ENCODE assay signal across 17 cellular contexts in the genomic region with DNA sequence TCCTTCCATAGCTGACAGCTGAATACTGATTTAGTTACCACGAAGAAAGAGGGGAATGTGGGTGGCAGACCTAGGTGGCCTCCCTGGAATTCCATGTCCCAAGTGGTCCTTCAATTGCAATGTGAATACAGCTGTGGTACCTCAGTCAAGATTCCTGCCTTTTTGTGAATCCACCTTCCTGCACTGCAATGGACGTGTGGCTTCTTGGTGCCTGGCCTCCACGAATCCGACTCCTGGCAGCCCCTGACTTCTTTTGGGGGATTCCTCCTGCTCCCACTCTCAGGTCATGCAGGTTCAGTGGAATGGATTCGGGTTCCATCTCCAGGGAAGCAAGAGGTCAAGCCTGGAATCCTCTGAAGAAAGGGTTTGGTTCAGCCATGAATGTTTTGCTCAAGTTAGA.
DNase-seq lines count a peak whose midpoint lies in the region; ATAC-seq, FAIRE-seq and TF ChIP-seq lines count a peak whose summit lies in the region.
"Had no signal": no experiment of that assay in that cellular context is flagged by ENCODE, and none has a peak within 500 bp of the region (broad histone marks: within the 10 kb centered on the region; RNA-seq: fewer than 3 reads in every experiment).

No MANE protein-coding gene starts in this region.

- in situ Hi-C loops in HepG2 (cut with HindIII; ENCODE audit: extremely low pct_ligation_motif_present, low pct_unique_long_range_greater_than_20kb) = no loop called here

- no peak overlapping the region for H3K27ac ChIP-seq in HepG2 (ENCODE audit: extremely low read length, insufficient read depth, low read length)
- peak overlapping the region in 2 of 3 donors; percentile 95 to 96 for H3K27ac ChIP-seq in right lobe of liver

- 69% methylated on average over 5 of the region's 5 CpGs for WGBS in HepG2 (ENCODE audit: low lambda C conversion rate)
- 83% methylated on average over 5 of the region's 5 CpGs for WGBS in right lobe of liver (ENCODE audit: insufficient coverage, low coverage, low lambda C conversion rate, missing lambda C conversion rate)

- H3K9me3 Mint-ChIP-seq in activated CD4-positive, alpha-beta T cell treated with anti-CD3 and anti-CD28 coated beads, Interleukin-2, amount 10 ng/mL, durations not matched to agents 24 days and 14 days = no peaks in the 10 kb centered on the region

- TF ChIP-seq EP300 in HepG2 (IDR thresholded peaks at IDR 0.05; ENCODE audit: low read depth in 2 of 2, low read length in 2 of 2) (no peak), HepG2 (CRISPR knock-in tag; IDR thresholded peaks at IDR 0.05; ENCODE audit: borderline replicate concordance) (no peak)

- no peaks in the 10 kb centered on the region for H3K36me3 Mint-ChIP-seq in activated CD4-positive, alpha-beta T cell treated with anti-CD3 and anti-CD28 coated beads, Interleukin-2, amount 10 ng/mL, durations not matched to agents 24 days and 14 days (ENCODE audit: low read depth)
- H3K36me3 Mint-ChIP-seq: CD4-positive, alpha-beta memory T cell had no signal

- H4K20me1 ChIP-seq in HepG2 (ENCODE audit: insufficient read depth, low read length) = no peaks in the 10 kb centered on the region

- H3K4me3 ChIP-seq in HepG2 (replicated peaks in 1 of 3; ENCODE audit: insufficient read depth in 1 of 3, low read depth in 2 of 3, low read length in 3 of 3) (no peak overlapping the region), right lobe of liver (no peak overlapping the region)
- H3K4me3 ChIP-seq: HAP-1 had no signal

- no peaks in the 10 kb centered on the region for H3K79me2 ChIP-seq in HepG2 (ENCODE audit: insufficient read depth, low read length)

- no peak for ATAC-seq in HepG2
- ATAC-seq in right lobe of liver = no peak
- no peak for ATAC-seq in GM21825 (IDR thresholded peaks at IDR 0.05; ENCODE audit: unreplicated experiment)

- H3K4me3 Mint-ChIP-seq in activated CD4-positive, alpha-beta T cell treated with anti-CD3 and anti-CD28 coated beads, Interleukin-2, amount 10 ng/mL, durations not matched to agents 24 days and 14 days = no peak overlapping the region
- H3K4me3 Mint-ChIP-seq: CD4-positive, alpha-beta memory T cell; HFFc6 had no signal

- DNase-seq in HepG2 (ENCODE audit: low spot score) (no peak), right lobe of liver (no peak), posterior vena cava (ENCODE audit: low spot score) (peak; percentile 8), DMS114 treated with DMSO at 0.1 percent for 48 hours (lab: John Stamatoyannopoulos, UW; ENCODE audit: unreplicated experiment) (no peak)
- no peak for DNase-seq in activated CD4-positive, alpha-beta T cell treated with anti-CD3 and anti-CD28 coated beads, Interleukin-2, amount 10 ng/mL, durations not matched to agents 24 days and 14 days
- DNase-seq: C1 segment of cervical spinal cord; CD4-positive, alpha-beta memory T cell; DMS153; DND-41; GOT3; HFFc6 had no signal

- no peaks in the 10 kb centered on the region for H3K4me1 Mint-ChIP-seq in activated CD4-positive, alpha-beta T cell treated with anti-CD3 and anti-CD28 coated beads, Interleukin-2, amount 10 ng/mL, durations not matched to agents 24 days and 14 days
- H3K4me1 Mint-ChIP-seq: CD4-positive, alpha-beta memory T cell had no signal

- H3K9me3 ChIP-seq in HepG2 (ENCODE audit: low read length) (no peaks in the 10 kb centered on the region), right lobe of liver (no peaks in the 10 kb centered on the region)
- H3K9me3 ChIP-seq: HAP-1 had no signal

- H3K36me3 ChIP-seq in HepG2 (replicated peaks in 1 of 2; ENCODE audit: control insufficient read depth in 1 of 2, insufficient read depth in 2 of 2, low read length in 2 of 2) (no peaks in the 10 kb centered on the region), right lobe of liver (no peaks in the 10 kb centered on the region)
- H3K36me3 ChIP-seq: HAP-1 had no signal

- BruUV-seq in HepG2 (replicated peaks; lab: Mats Ljungman, UMichigan) = no TSS peak

- H3K4me2 ChIP-seq in HepG2 (ENCODE audit: low read depth, low read length) = peak overlapping the region; percentile 80

- CTCF ChIA-PET in HepG2 (lab: Yijun Ruan, JAX; ENCODE audit: low intra/inter-chr PET ratio, low total read pairs) = interaction anchor here (0.7 to 2.2 kb wide), 2 partner anchors 131 to 154 kb away, joined by 3 to 21 read pairs; no protein-coding TSS in a partner anchor

- no peak overlapping the region for H3K27ac Mint-ChIP-seq in activated CD4-positive, alpha-beta T cell treated with anti-CD3 and anti-CD28 coated beads, Interleukin-2, amount 10 ng/mL, durations not matched to agents 24 days and 14 days
- H3K27ac Mint-ChIP-seq: CD4-positive, alpha-beta memory T cell; HFFc6 had no signal

- TF ChIP-seq POLR2A in HepG2 (IDR thresholded peaks at IDR 0.05; ENCODE audit: insufficient read depth in 1 of 2, low read depth in 2 of 2, low read length in 2 of 2) (no peak), right lobe of liver (IDR thresholded peaks at IDR 0.05) (no peak)

- no peak overlapping the region for H3K9ac ChIP-seq in HepG2 (ENCODE audit: insufficient read depth, low read depth, low read length)

- FAIRE-seq in HepG2 (lab: Jason Lieb, UNC) = no peak
- FAIRE-seq: G401.6, GM12892, GM19239, H54 had no signal

- no peak for TF ChIP-seq RAD21 in HepG2 (CRISPR knock-in tag; IDR thresholded peaks at IDR 0.05)

- peaks cover 3% of the 10 kb centered on the region for H3K27me3 Mint-ChIP-seq in activated CD4-positive, alpha-beta T cell treated with anti-CD3 and anti-CD28 coated beads, Interleukin-2, amount 10 ng/mL, durations not matched to agents 24 days and 14 days

- TF ChIP-seq CTCF in HepG2 (CRISPR knock-in tag; IDR thresholded peaks at IDR 0.05) (no peak), right lobe of liver (IDR thresholded peaks at IDR 0.05) (no peak)

- H3K27me3 ChIP-seq in HepG2 (ENCODE audit: control insufficient read depth in 1 of 2, insufficient read depth in 2 of 2, low read length in 2 of 2) (no peaks in the 10 kb centered on the region), right lobe of liver (no peaks in the 10 kb centered on the region)

- POLR2A ChIA-PET in HepG2 (lab: Yijun Ruan, JAX) = interaction anchor here (0.8 to 3.4 kb wide), 7 partner anchors 46 to 124 kb away, joined by 3 to 11 read pairs (median 3); no protein-coding TSS in a partner anchor

- peaks cover 55% of the 10 kb centered on the region for H3K4me1 ChIP-seq in HepG2 (ENCODE audit: insufficient read depth, low read length)
- H3K4me1 ChIP-seq in right lobe of liver = peaks cover 0 to 24% (median 10%) of the 10 kb centered on the region in 4 donors
- H3K4me1 ChIP-seq: HAP-1 had no signal

- intact Hi-C loops in HepG2 (cut with micrococcal nuclease; ENCODE audit: unreplicated experiment) (loop anchor here (1.0 to 2.0 kb wide), 4 partner anchors 63 to 155 kb away; no protein-coding TSS in a partner anchor), right lobe of liver (cut with DNase I) (no loop called here), posterior vena cava (cut with DNase I) (no loop called here)
- intact Hi-C loops in activated CD4-positive, alpha-beta T cell treated with anti-CD3 and anti-CD28 coated beads, Interleukin-2, amount 10 ng/mL, durations not matched to agents 24 days and 14 days (cut with micrococcal nuclease) = no loop called here

- H2AFZ ChIP-seq in HepG2 (ENCODE audit: low read length) = no peak overlapping the region

TF ChIP-seq in HepG2, 621 proteins besides CTCF, POLR2A, EP300 and RAD21 (continues in another document):
- no peak for TF ChIP-seq ZNF883 (CRISPR knock-in tag; IDR thresholded peaks at IDR 0.05; ENCODE audit: not compliant biosample characterization)
- TF ChIP-seq, protein P1, sequence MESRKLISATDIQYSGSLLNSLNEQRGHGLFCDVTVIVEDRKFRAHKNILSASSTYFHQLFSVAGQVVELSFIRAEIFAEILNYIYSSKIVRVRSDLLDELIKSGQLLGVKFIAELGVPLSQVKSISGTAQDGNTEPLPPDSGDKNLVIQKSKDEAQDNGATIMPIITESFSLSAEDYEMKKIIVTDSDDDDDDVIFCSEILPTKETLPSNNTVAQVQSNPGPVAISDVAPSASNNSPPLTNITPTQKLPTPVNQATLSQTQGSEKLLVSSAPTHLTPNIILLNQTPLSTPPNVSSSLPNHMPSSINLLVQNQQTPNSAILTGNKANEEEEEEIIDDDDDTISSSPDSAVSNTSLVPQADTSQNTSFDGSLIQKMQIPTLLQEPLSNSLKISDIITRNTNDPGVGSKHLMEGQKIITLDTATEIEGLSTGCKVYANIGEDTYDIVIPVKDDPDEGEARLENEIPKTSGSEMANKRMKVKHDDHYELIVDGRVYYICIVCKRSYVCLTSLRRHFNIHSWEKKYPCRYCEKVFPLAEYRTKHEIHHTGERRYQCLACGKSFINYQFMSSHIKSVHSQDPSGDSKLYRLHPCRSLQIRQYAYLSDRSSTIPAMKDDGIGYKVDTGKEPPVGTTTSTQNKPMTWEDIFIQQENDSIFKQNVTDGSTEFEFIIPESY (CRISPR knock-in tag; IDR thresholded peaks at IDR 0.05) = no peak
- TF ChIP-seq TCF7L2 (IDR thresholded peaks at IDR 0.05; ENCODE audit: low read depth, low read length) = no peak
- 0 out of 2 replicates have a peak, but pooled peaks have one; percentile 8 for TF ChIP-seq MEIS1 (CRISPR knock-in tag; IDR thresholded peaks at IDR 0.05; ENCODE audit: borderline replicate concordance)
- no peak for TF ChIP-seq ZC3H4 (CRISPR knock-in tag; IDR thresholded peaks at IDR 0.05; ENCODE audit: borderline replicate concordance)
- no peak for TF ChIP-seq ATF1 (CRISPR knock-in tag; IDR thresholded peaks at IDR 0.05)
